Comparison of ENCODE assay signal across 8 cellular contexts in genomic region chr16:89257281-89257731, GRCh38. TPM values are rescaled to one million over a fixed set of nuclear protein-coding genes. Genes with fewer than 3 reads are reported as not detected.
DNase-seq lines count a peak whose midpoint lies in the region; ATAC-seq and TF ChIP-seq lines count a peak whose summit lies in the region.

No MANE protein-coding gene starts in this region.

- H3K9me2 ChIP-seq in PC-3 (replicated peaks; ENCODE audit: low read length): no peaks in the 10 kb centered on the region

- H2AFZ ChIP-seq in PC-3 (ENCODE audit: low read length): peak overlapping the region; percentile 95

- H3K9ac ChIP-seq in PC-3 (ENCODE audit: low read length): peak overlapping the region; percentile 73

- H3K79me2 ChIP-seq in PC-3 (ENCODE audit: low read length): peaks cover 9% of the 10 kb centered on the region; the same call in 1 of the 2 replicates

- H3K36me3 ChIP-seq in PC-3 (ENCODE audit: low read depth, low read length) (no peaks in the 10 kb centered on the region), esophagus muscularis mucosa (no peaks in the 10 kb centered on the region), neutrophil (no peaks in the 10 kb centered on the region)

- H4K20me1 ChIP-seq in PC-3 (ENCODE audit: low read length): no peaks in the 10 kb centered on the region

- ATAC-seq in PC-3 (peak; percentile 65), GM19351 (IDR thresholded peaks at IDR 0.05; ENCODE audit: unreplicated experiment) (no peak), HG03565 (IDR thresholded peaks at IDR 0.05; ENCODE audit: unreplicated experiment) (no peak)

- POLR2A ChIA-PET in PC-3 (lab: Charles Lee; ENCODE audit: unreplicated experiment): no interaction called here

- TF ChIP-seq POLR2A in esophagus muscularis mucosa (IDR thresholded peaks at IDR 0.05; ENCODE audit: low read depth): no peak

- no peak for TF ChIP-seq CTCF in C4-2B (conservative IDR thresholded peaks at IDR 0.05)
- TF ChIP-seq CTCF in PC-3 (conservative IDR thresholded peaks at IDR 0.05; ENCODE audit: low read depth, low read length): no peak
- TF ChIP-seq CTCF in esophagus muscularis mucosa (IDR thresholded peaks at IDR 0.05): no peak
- no peak for TF ChIP-seq CTCF in neutrophil (IDR thresholded peaks at IDR 0.05)

- H3K27ac ChIP-seq in C4-2B (peak overlapping the region; percentile 58), PC-3 (ENCODE audit: low read length) (peak overlapping the region; percentile 52), esophagus muscularis mucosa (replicated peaks in 1 of 4) (no peak overlapping the region), neutrophil (no peak overlapping the region)

- WGBS in esophagus muscularis mucosa: 5% methylated on average over 14 of the region's 44 CpGs

- peak overlapping the region; percentile 95 for H3K4me2 ChIP-seq in PC-3 (ENCODE audit: low read length)

- H3K9me3 ChIP-seq in PC-3 (ENCODE audit: low read length) (no peaks in the 10 kb centered on the region), esophagus muscularis mucosa (no peaks in the 10 kb centered on the region), neutrophil (no peaks in the 10 kb centered on the region)

- H3K4me1 ChIP-seq in PC-3 (ENCODE audit: insufficient read depth, low read length): peaks cover 14% of the 10 kb centered on the region
- H3K4me1 ChIP-seq in esophagus muscularis mucosa: peaks cover 9 to 16% (median 15%) of the 10 kb centered on the region in 4 donors
- H3K4me1 ChIP-seq in neutrophil (ENCODE audit: control insufficient read depth in 1 of 2, insufficient read depth in 1 of 2, low read depth in 1 of 2, low read length in 1 of 2): peaks cover 18 to 25% of the 10 kb centered on the region in 2 experiments

- DNase-seq in PC-3 (peak; percentile 16), esophagus muscularis mucosa (ENCODE audit: extremely low spot score) (no peak), NCI-H187 treated with DMSO at 0.1 percent for 48 hours (lab: John Stamatoyannopoulos, UW) (no peak), NCI-H1048 (lab: John Stamatoyannopoulos, UW) (no peak)

- H3F3A ChIP-seq in PC-3 (ENCODE audit: low read length, unreplicated experiment): no peaks in the 10 kb centered on the region

- no peaks in the 10 kb centered on the region for H3K27me3 ChIP-seq in PC-3 (ENCODE audit: low read length)
- H3K27me3 ChIP-seq in esophagus muscularis mucosa: peaks cover 0 to 37% (median 12%) of the 10 kb centered on the region in 4 donors
- peaks cover 37% of the 10 kb centered on the region for H3K27me3 ChIP-seq in neutrophil

- CTCF ChIA-PET in PC-3 (lab: Charles Lee): interaction anchor here (0.6 kb wide), 1 partner anchor 10 kb away, joined by 4 read pairs; no protein-coding TSS in a partner anchor

- H3K4me3 ChIP-seq in PC-3 (ENCODE audit: low read length) (peak overlapping the region; percentile 70), esophagus muscularis mucosa (peak overlapping the region; percentile 39 to 61 (median 48)), neutrophil (ENCODE audit: low read depth in 1 of 2, low read length in 1 of 2) (peak overlapping the region; percentile 6 to 47)

- intact Hi-C loops in PC-3 (cut with micrococcal nuclease) (no loop called here), esophagus muscularis mucosa (cut with DNase I) (no loop called here)

- TF ChIP-seq EP300 in esophagus muscularis mucosa (IDR thresholded peaks at IDR 0.05): no peak

- BruUV-seq in PC-3 (replicated peaks; lab: Mats Ljungman, UMichigan): no TSS peak

RNA-seq across cellular contexts. Expression of gene ZNF778, which starts 39.8 kb away (rescaled TPM):
- total RNA-seq in PC-3 (2014; rRNA removed): 15.3 and 17.3 TPM in 2 replicates
- 10 to 100 TPM; 11.2 to 17.2 (median 13.9) TPM for total RNA-seq in esophagus muscularis mucosa

RNA-seq across cellular contexts. Expression of gene SLC22A31, which starts 57.0 kb away (rescaled TPM):
- total RNA-seq in PC-3 (2014; rRNA removed): 5.6 and 8.4 TPM in 2 replicates
- under 1 TPM in 1 of 4 donors, not detected in 3; 0.26 TPM for total RNA-seq in esophagus muscularis mucosa

Comparison
In these comparisons a context has a peak if more than half of its experiments do, and no peak if none do; other contexts are left out.
1. H3K27ac ChIP-seq: peak in C4-2B (single experiment) and PC-3 (single experiment); none in esophagus muscularis mucosa (0 of 4) and neutrophil (single experiment).
2. Peak in every context shown above with its lines, with median percentiles within 50 percentile points of each other: H3K4me3 ChIP-seq.